3 cellular contexts compared by ENCODE assay signal in genomic region chr19:34228347-34228746, GRCh38.
TF ChIP-seq lines count a peak whose summit lies in the region.

No MANE protein-coding gene starts in this region.

TF ChIP-seq in SK-N-SH, 30 proteins besides CTCF, POLR2A, EP300 and RAD21 (continued from another document):
- TF ChIP-seq TAF1 (IDR thresholded peaks at IDR 0.05; ENCODE audit: borderline replicate concordance, low read depth, low read length) = no peak

TF ChIP-seq in SK-N-SH treated with all-trans-retinoic acid at 6 μM for 48 hours, 23 proteins besides CTCF, POLR2A, EP300 and RAD21 (continued from another document):
- TF ChIP-seq TSHZ2 (CRISPR knock-in tag; IDR thresholded peaks at IDR 0.05) (no peak), OSR1 (CRISPR knock-in tag; IDR thresholded peaks at IDR 0.05) (no peak), ARNTL (CRISPR knock-in tag; IDR thresholded peaks at IDR 0.05; ENCODE audit: borderline replicate concordance, low read depth) (no peak), RARB (CRISPR knock-in tag; IDR thresholded peaks at IDR 0.05) (no peak), BACH2 (CRISPR knock-in tag; IDR thresholded peaks at IDR 0.05; ENCODE audit: borderline replicate concordance) (no peak), ZFP3 (CRISPR knock-in tag; IDR thresholded peaks at IDR 0.05) (no peak), ZC3H10 (CRISPR knock-in tag; IDR thresholded peaks at IDR 0.05) (no peak), ZNF8 (CRISPR knock-in tag; IDR thresholded peaks at IDR 0.05) (no peak), ISL1 (CRISPR knock-in tag; IDR thresholded peaks at IDR 0.05) (no peak), CSDC2 (CRISPR knock-in tag; IDR thresholded peaks at IDR 0.05) (no peak), CSRNP3 (CRISPR knock-in tag; IDR thresholded peaks at IDR 0.05) (no peak), SNAI2 (CRISPR knock-in tag; IDR thresholded peaks at IDR 0.05) (no peak), ESRRG (CRISPR knock-in tag; IDR thresholded peaks at IDR 0.05) (no peak)

TF ChIP-seq in WTC11, 78 proteins besides CTCF, POLR2A, EP300 and RAD21 (continued from another document):
- no peak for TF ChIP-seq PREB (CRISPR knock-in tag; IDR thresholded peaks at IDR 0.05; ENCODE audit: borderline replicate concordance)
- TF ChIP-seq NR2C2 (CRISPR knock-in tag; IDR thresholded peaks at IDR 0.05) = no peak
- no peak for TF ChIP-seq SP1 (CRISPR knock-in tag; conservative IDR thresholded peaks at IDR 0.05)
- no peak for TF ChIP-seq ZNF317 (CRISPR knock-in tag; IDR thresholded peaks at IDR 0.05; ENCODE audit: borderline replicate concordance, low read depth)
